12 cellular contexts compared by ENCODE assay signal in the genomic region with DNA sequence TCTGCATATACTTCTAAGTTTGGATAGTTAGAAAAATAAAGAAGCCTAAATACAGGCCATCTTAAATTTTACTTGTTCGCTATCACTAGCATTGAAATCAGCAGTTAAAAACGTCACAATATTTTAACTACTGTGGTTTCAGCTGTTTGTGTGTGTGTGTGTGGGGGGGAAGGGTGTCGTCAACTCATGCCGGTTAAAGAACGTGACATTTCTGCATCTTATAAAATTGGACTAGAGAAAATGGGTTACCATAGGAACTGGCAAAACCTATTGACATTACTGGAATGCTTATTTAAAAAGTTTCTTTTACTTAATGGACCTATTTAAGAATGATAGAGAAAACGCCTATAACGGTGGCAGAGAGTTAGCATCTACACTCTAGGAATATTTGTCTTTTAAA. TPM values are rescaled to one million over a fixed set of nuclear protein-coding genes. Genes with fewer than 3 reads are reported as not detected.
A peak's percentile ranks its signal among the peaks of the same experiment; 100 is the strongest.
DNase-seq lines count a peak whose midpoint lies in the region; ATAC-seq and TF ChIP-seq lines count a peak whose summit lies in the region.
"Had no signal": no experiment of that assay in that cellular context is flagged by ENCODE, and none has a peak within 500 bp of the region (broad histone marks: within the 10 kb centered on the region; RNA-seq: fewer than 3 reads in every experiment).

No MANE protein-coding gene starts in this region.

- H3K36me3 Mint-ChIP-seq in activated T-cell treated with anti-CD3 and anti-CD28 coated beads, Interleukin-2, amount 50 U/mL, for 24 hours (ENCODE audit: low read depth), result peaks cover 2% of the 10 kb centered on the region
- no peaks in the 10 kb centered on the region for H3K36me3 Mint-ChIP-seq in stimulated activated memory B cell treated with anti-CD40 and anti-IgM and Interleukin-4, amounts not matched to agents 10 μg/mL and 1 μg/mL and 100 μg/mL, for 72 hours

- H3K4me1 ChIP-seq in OCI-LY3 (ENCODE audit: low read length) (peaks cover 10% of the 10 kb centered on the region; the same call in 1 of the 2 replicates), gastroesophageal sphincter (no peaks in the 10 kb centered on the region)

- peak overlapping the region; percentile 99 for H3K4me3 ChIP-seq in OCI-LY3 (ENCODE audit: low read length)
- H3K4me3 ChIP-seq in gastroesophageal sphincter, result peak overlapping the region; percentile 69 to 97

- TF ChIP-seq CTCF in OCI-LY3 (IDR thresholded peaks at IDR 0.05; ENCODE audit: low read depth, low read length) (no peak), gastroesophageal sphincter (IDR thresholded peaks at IDR 0.05) (no peak)

- ATAC-seq in gastroesophageal sphincter, result no peak
- ATAC-seq in stimulated activated memory B cell treated with anti-CD40 and anti-IgM and Interleukin-4, amounts not matched to agents 10 μg/mL and 1 μg/mL and 100 μg/mL, for 72 hours, result no peak

- H3K27me3 Mint-ChIP-seq in activated T-cell treated with anti-CD3 and anti-CD28 coated beads, Interleukin-2, amount 50 U/mL, for 24 hours, result peaks cover 22% of the 10 kb centered on the region
- no peaks in the 10 kb centered on the region for H3K27me3 Mint-ChIP-seq in stimulated activated memory B cell treated with anti-CD40 and anti-IgM and Interleukin-4, amounts not matched to agents 10 μg/mL and 1 μg/mL and 100 μg/mL, for 72 hours

- TF ChIP-seq POLR2A in gastroesophageal sphincter (IDR thresholded peaks at IDR 0.05), result no peak

- DNase-seq in activated T-cell treated with anti-CD3 and anti-CD28 coated beads, Interleukin-2, amount 50 U/mL, for 24 hours, result no peak
- DNase-seq in activated T-cell treated with anti-CD3 and anti-CD28 coated beads, Interleukin-2, amount 50 U/mL, for 1 hour, result no peak
- DNase-seq in ecto neural progenitor cell (ENCODE audit: low spot score), result no peak
- DNase-seq in NCI-H524 (lab: John Stamatoyannopoulos, UW), result no peak
- DNase-seq in SKM-1 treated with dmso at 0.1 percent for 144 hours (lab: John Stamatoyannopoulos, UW; ENCODE audit: unreplicated experiment), result no peak
- DNase-seq: activated effector memory CD4-positive, alpha-beta T cell treated with Interleukin-2 at 50 U/mL for 16 hours; mammary epithelial cell had no signal

- peak overlapping the region; percentile 96 for H3K9ac ChIP-seq in OCI-LY3 (ENCODE audit: low read length)

- H3K9me3 ChIP-seq in OCI-LY3 (ENCODE audit: insufficient read depth, low read length), result no peaks in the 10 kb centered on the region
- no peaks in the 10 kb centered on the region for H3K9me3 ChIP-seq in gastroesophageal sphincter

- peaks cover 4% of the 10 kb centered on the region; the same call in 1 of the 2 replicates for H4K20me1 ChIP-seq in OCI-LY3 (ENCODE audit: insufficient read depth, low read length)

- 55 to 64% methylated on average over 7 of the region's 7 CpGs for WGBS in gastroesophageal sphincter (ENCODE audit: low coverage in 1 of 2), 2 donors

- no peak overlapping the region for H3K27ac Mint-ChIP-seq in activated T-cell treated with anti-CD3 and anti-CD28 coated beads, Interleukin-2, amount 50 U/mL, for 24 hours
- H3K27ac Mint-ChIP-seq in stimulated activated memory B cell treated with anti-CD40 and anti-IgM and Interleukin-4, amounts not matched to agents 10 μg/mL and 1 μg/mL and 100 μg/mL, for 72 hours, result peak overlapping the region; percentile 91

- H2AFZ ChIP-seq in OCI-LY3 (ENCODE audit: low read depth, low read length), result peak overlapping the region; percentile 93; the same call in 1 of the 2 replicates

- peaks cover 25% of the 10 kb centered on the region for H3K79me2 ChIP-seq in OCI-LY3 (ENCODE audit: low read length)

- H3K27ac ChIP-seq in OCI-LY3 (ENCODE audit: low read length) (no peak overlapping the region), gastroesophageal sphincter (peak overlapping the region in 1 of 4 donors; percentile 81)
- H3K27ac ChIP-seq: epithelial cell of prostate had no signal

- TF ChIP-seq EP300 in gastroesophageal sphincter (IDR thresholded peaks at IDR 0.05), result no peak

- H3K4me1 Mint-ChIP-seq in activated T-cell treated with anti-CD3 and anti-CD28 coated beads, Interleukin-2, amount 50 U/mL, for 24 hours (ENCODE audit: low read depth), result peaks cover 20% of the 10 kb centered on the region
- peaks cover 24% of the 10 kb centered on the region for H3K4me1 Mint-ChIP-seq in stimulated activated memory B cell treated with anti-CD40 and anti-IgM and Interleukin-4, amounts not matched to agents 10 μg/mL and 1 μg/mL and 100 μg/mL, for 72 hours

- H3K4me2 ChIP-seq in OCI-LY3 (ENCODE audit: low read length), result peak overlapping the region; percentile 74

- no peaks in the 10 kb centered on the region for H3K27me3 ChIP-seq in OCI-LY3 (ENCODE audit: low read depth, low read length)
- no peaks in the 10 kb centered on the region for H3K27me3 ChIP-seq in gastroesophageal sphincter

- H3K9me3 Mint-ChIP-seq in activated T-cell treated with anti-CD3 and anti-CD28 coated beads, Interleukin-2, amount 50 U/mL, for 24 hours, result no peaks in the 10 kb centered on the region
- no peaks in the 10 kb centered on the region for H3K9me3 Mint-ChIP-seq in stimulated activated memory B cell treated with anti-CD40 and anti-IgM and Interleukin-4, amounts not matched to agents 10 μg/mL and 1 μg/mL and 100 μg/mL, for 72 hours

- peak overlapping the region; percentile 88 for H3K4me3 Mint-ChIP-seq in activated T-cell treated with anti-CD3 and anti-CD28 coated beads, Interleukin-2, amount 50 U/mL, for 24 hours
- peak overlapping the region; percentile 39 for H3K4me3 Mint-ChIP-seq in stimulated activated memory B cell treated with anti-CD40 and anti-IgM and Interleukin-4, amounts not matched to agents 10 μg/mL and 1 μg/mL and 100 μg/mL, for 72 hours

- no peaks in the 10 kb centered on the region for H3K36me3 ChIP-seq in OCI-LY3 (replicated peaks; ENCODE audit: low read depth, low read length)
- H3K36me3 ChIP-seq in gastroesophageal sphincter, result no peaks in the 10 kb centered on the region
- H3K36me3 ChIP-seq: WERI-Rb-1 had no signal

RNA-seq across cellular contexts. Expression of gene CNKSR2, which starts 1.2 kb away (rescaled TPM):
- 10 to 100 TPM in 3 of 4 donors, 1 to 10 TPM in 1; 7.9 to 55.3 (median 20.6) TPM for total RNA-seq in gastroesophageal sphincter
